Comparison of ENCODE assay signal across 18 cellular contexts in genomic region chr3:134753999-134754742, GRCh38. TPM values are rescaled to one million over a fixed set of nuclear protein-coding genes. Genes with fewer than 3 reads are reported as not detected.
A peak's percentile ranks its signal among the peaks of the same experiment; 100 is the strongest.
DNase-seq lines count a peak whose midpoint lies in the region; ATAC-seq and TF ChIP-seq lines count a peak whose summit lies in the region.
"Had no signal": no experiment of that assay in that cellular context is flagged by ENCODE, and none has a peak within 500 bp of the region (broad histone marks: within the 10 kb centered on the region; RNA-seq: fewer than 3 reads in every experiment).

No MANE protein-coding gene starts in this region.

- H3K27me3 ChIP-seq in H7 (ENCODE audit: control insufficient read depth, insufficient read depth, low read length) (no peaks in the 10 kb centered on the region; the same call in none of the 2 replicates), brain microvascular endothelial cell (replicated peaks) (no peaks in the 10 kb centered on the region)
- H3K27me3 ChIP-seq: breast epithelium had no signal

- DNase-seq in AG10803 (ENCODE audit: low read depth): peak; percentile 20
- peak; percentile 19 for DNase-seq in H7
- no peak for DNase-seq in brain microvascular endothelial cell
- DNase-seq in iPS-NIHi7 (ENCODE audit: extremely low spot score): peak; percentile 23
- DNase-seq in NCI-H128 (lab: John Stamatoyannopoulos, UW; ENCODE audit: unreplicated experiment): no peak
- DNase-seq in activated CD8-positive, alpha-beta memory T cell treated with anti-CD3 and anti-CD28 coated beads, Interleukin-2, amount 10 ng/mL, durations not matched to agents 7 days and 5 days: no peak
- no peak for DNase-seq in NCI-H2029 treated with DMSO at 0.1 percent for 48 hours (lab: John Stamatoyannopoulos, UW)
- DNase-seq: natural killer cell; NCI-H187 treated with DMSO at 0.1 percent for 48 hours; NCI-H510A; SIG-M5; stimulated activated CD4-positive, alpha-beta T cell treated with anti-CD3 and anti-CD28 coated beads, Interleukin-4, amount 100 ng/mL, for 4 hours had no signal

- H3K4me3 Mint-ChIP-seq in activated CD8-positive, alpha-beta memory T cell treated with anti-CD3 and anti-CD28 coated beads, Interleukin-2, amount 10 ng/mL, durations not matched to agents 7 days and 5 days: no peak overlapping the region
- H3K4me3 Mint-ChIP-seq: activated naive CD8-positive, alpha-beta T cell treated with anti-CD3 and anti-CD28 coated beads, Interleukin-2, amount 10 ng/mL, durations not matched to agents 7 days and 5 days; natural killer cell had no signal

- H3K27ac Mint-ChIP-seq in activated CD8-positive, alpha-beta memory T cell treated with anti-CD3 and anti-CD28 coated beads, Interleukin-2, amount 10 ng/mL, durations not matched to agents 7 days and 5 days: no peak overlapping the region
- H3K27ac Mint-ChIP-seq: activated naive CD8-positive, alpha-beta T cell treated with anti-CD3 and anti-CD28 coated beads, Interleukin-2, amount 10 ng/mL, durations not matched to agents 7 days and 5 days; natural killer cell had no signal

- no peak overlapping the region for H3K27ac ChIP-seq in brain microvascular endothelial cell
- H3K27ac ChIP-seq: breast epithelium had no signal

- H3K4me1 Mint-ChIP-seq in activated CD8-positive, alpha-beta memory T cell treated with anti-CD3 and anti-CD28 coated beads, Interleukin-2, amount 10 ng/mL, durations not matched to agents 7 days and 5 days: no peaks in the 10 kb centered on the region
- H3K4me1 Mint-ChIP-seq: activated naive CD8-positive, alpha-beta T cell treated with anti-CD3 and anti-CD28 coated beads, Interleukin-2, amount 10 ng/mL, durations not matched to agents 7 days and 5 days; natural killer cell had no signal

- no peaks in the 10 kb centered on the region for H3K36me3 ChIP-seq in H7 (replicated peaks; ENCODE audit: control insufficient read depth, insufficient read depth, low read length)
- H3K36me3 ChIP-seq in brain microvascular endothelial cell (replicated peaks): no peaks in the 10 kb centered on the region
- H3K36me3 ChIP-seq: breast epithelium had no signal

- no peaks in the 10 kb centered on the region for H3K9me3 Mint-ChIP-seq in activated CD8-positive, alpha-beta memory T cell treated with anti-CD3 and anti-CD28 coated beads, Interleukin-2, amount 10 ng/mL, durations not matched to agents 7 days and 5 days (ENCODE audit: low read depth)
- H3K9me3 Mint-ChIP-seq: activated naive CD8-positive, alpha-beta T cell treated with anti-CD3 and anti-CD28 coated beads, Interleukin-2, amount 10 ng/mL, durations not matched to agents 7 days and 5 days; natural killer cell had no signal

- in situ Hi-C loops in brain microvascular endothelial cell (cut with HindIII; ENCODE audit: low pct_ligation_motif_present, low sequenced_read_pairs): no loop called here

- CTCF ChIA-PET in activated CD8-positive, alpha-beta memory T cell treated with anti-CD3 and anti-CD28 coated beads, Interleukin-2, amount 10 ng/mL, durations not matched to agents 7 days and 5 days (lab: Charles Lee): interaction anchor here (0.7 to 3.7 kb wide), 7 partner anchors 10 to 540 kb away, joined by 3 to 25 read pairs (median 4); partner anchors contain the start of gene EPHB1

- H3K4me3 ChIP-seq in AG10803 (ENCODE audit: low read length) (no peak overlapping the region), H7 (ENCODE audit: insufficient read depth, low read depth, low read length) (no peak overlapping the region), brain microvascular endothelial cell (ENCODE audit: low read depth, low read length) (no peak overlapping the region)
- H3K4me3 ChIP-seq: breast epithelium had no signal

- no peak for ATAC-seq in activated CD8-positive, alpha-beta memory T cell treated with anti-CD3 and anti-CD28 coated beads, Interleukin-2, amount 10 ng/mL, durations not matched to agents 7 days and 5 days
- ATAC-seq in HG02870 (IDR thresholded peaks at IDR 0.05; ENCODE audit: unreplicated experiment): no peak
- ATAC-seq: activated CD4-positive, CD25-positive, alpha-beta regulatory T cell treated with anti-CD3 and anti-CD28 coated beads, Interleukin-2, amount 50 U/mL, for 24 hours had no signal

- H3K36me3 Mint-ChIP-seq in activated CD8-positive, alpha-beta memory T cell treated with anti-CD3 and anti-CD28 coated beads, Interleukin-2, amount 10 ng/mL, durations not matched to agents 7 days and 5 days: no peaks in the 10 kb centered on the region
- H3K36me3 Mint-ChIP-seq: activated naive CD8-positive, alpha-beta T cell treated with anti-CD3 and anti-CD28 coated beads, Interleukin-2, amount 10 ng/mL, durations not matched to agents 7 days and 5 days; natural killer cell had no signal

- peaks cover 3% of the 10 kb centered on the region for H3K27me3 Mint-ChIP-seq in activated CD8-positive, alpha-beta memory T cell treated with anti-CD3 and anti-CD28 coated beads, Interleukin-2, amount 10 ng/mL, durations not matched to agents 7 days and 5 days

- peak; percentile 29 for TF ChIP-seq CTCF in AG10803 (conservative IDR thresholded peaks at IDR 0.05; ENCODE audit: low read length)
- peak; percentile 42 for TF ChIP-seq CTCF in brain microvascular endothelial cell (IDR thresholded peaks at IDR 0.05; ENCODE audit: low read depth, low read length, missing control alignments)

RNA-seq across cellular contexts. Expression of gene EPHB1, which starts 40.9 kb away (rescaled TPM):
- total RNA-seq in H7 (2014; rRNA removed; shearing (Covaris generic)): 0.48 and 3.3 TPM in 2 replicates
- total RNA-seq in activated CD8-positive, alpha-beta memory T cell treated with anti-CD3 and anti-CD28 coated beads, Interleukin-2, amount 10 ng/mL, durations not matched to agents 7 days and 5 days: 1 to 10 TPM in 1 of 2 experiments, under 1 TPM in 1; 0.35 to 2.2 TPM
- total RNA-seq: activated CD8-positive, alpha-beta memory T cell treated with anti-CD3 and anti-CD28 coated beads for 36 hours; MCF 10A had no signal

Comparison
In these comparisons a context has a peak if more than half of its experiments do, and no peak if none do; other contexts are left out.
1. DNase-seq: peak in AG10803 (single experiment), H7 (single experiment) and iPS-NIHi7 (single experiment); none in brain microvascular endothelial cell (single experiment), NCI-H128 (single experiment), activated CD8-positive, alpha-beta memory T cell treated with anti-CD3 and anti-CD28 coated beads, Interleukin-2, amount 10 ng/mL, durations not matched to agents 7 days and 5 days (single experiment) and NCI-H2029 treated with DMSO at 0.1 percent for 48 hours (single experiment).